10 cellular contexts compared by ENCODE assay signal in the genomic region with DNA sequence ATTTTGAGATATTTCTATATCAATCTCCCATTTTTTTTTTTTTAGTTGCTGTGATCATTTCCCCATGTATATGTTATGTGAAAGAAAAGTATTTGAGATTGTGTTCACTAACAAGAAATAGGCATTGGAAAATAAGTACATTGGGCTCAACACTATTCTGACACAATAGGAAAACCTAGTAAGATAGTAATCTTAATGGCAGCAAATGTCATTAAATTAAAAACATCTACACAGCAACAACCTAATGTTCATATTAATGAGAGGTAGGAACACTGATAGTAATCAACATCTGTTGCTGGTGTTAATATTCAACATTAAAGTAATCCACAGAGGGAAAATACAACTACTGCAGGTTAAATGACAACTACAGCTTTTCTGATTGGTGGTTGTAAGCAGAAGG. TPM values are rescaled to one million over a fixed set of nuclear protein-coding genes. Genes with fewer than 3 reads are reported as not detected.
A peak's percentile ranks its signal among the peaks of the same experiment; 100 is the strongest.
DNase-seq lines count a peak whose midpoint lies in the region; ATAC-seq and TF ChIP-seq lines count a peak whose summit lies in the region.
"Had no signal": no experiment of that assay in that cellular context is flagged by ENCODE, and none has a peak within 500 bp of the region (broad histone marks: within the 10 kb centered on the region; RNA-seq: fewer than 3 reads in every experiment).

No MANE protein-coding gene starts in this region.

- no peak for TF ChIP-seq POLR2A in breast epithelium (IDR thresholded peaks at IDR 0.05)

- TF ChIP-seq CTCF in breast epithelium (IDR thresholded peaks at IDR 0.05) (no peak), natural killer cell (IDR thresholded peaks at IDR 0.05) (no peak)

- no peak for ATAC-seq in natural killer cell
- ATAC-seq in HG03039 (IDR thresholded peaks at IDR 0.05; ENCODE audit: unreplicated experiment): no peak
- ATAC-seq in HG03175 (IDR thresholded peaks at IDR 0.05; ENCODE audit: unreplicated experiment): no peak
- no peak for ATAC-seq in GM19463 (IDR thresholded peaks at IDR 0.05; ENCODE audit: unreplicated experiment)

- no peak overlapping the region for H3K4me3 ChIP-seq in BLaER1
- H3K4me3 ChIP-seq in breast epithelium: peak overlapping the region in 1 of 3 donors; percentile 82

- peaks cover 1% of the 10 kb centered on the region for H3K36me3 Mint-ChIP-seq in IgD-negative memory B cell
- H3K36me3 Mint-ChIP-seq in natural killer cell: no peaks in the 10 kb centered on the region

- H3K27ac ChIP-seq in BLaER1 (no peak overlapping the region), breast epithelium (peak overlapping the region; percentile 90 to 91)

- H3K9me3 ChIP-seq in BLaER1 (no peaks in the 10 kb centered on the region; the same call in 1 of the 2 replicates), breast epithelium (no peaks in the 10 kb centered on the region)

- peak overlapping the region; percentile 74; the same call in 1 of the 2 replicates for H3K4me2 ChIP-seq in BLaER1

- H3K9me3 Mint-ChIP-seq in IgD-negative memory B cell (no peaks in the 10 kb centered on the region), natural killer cell (no peaks in the 10 kb centered on the region)

- H3K4me1 Mint-ChIP-seq in IgD-negative memory B cell (peaks cover 16 to 36% (median 22%) of the 10 kb centered on the region in 3 donors), natural killer cell (peaks cover 29 to 46% of the 10 kb centered on the region in 2 donors)

- H4K20me1 ChIP-seq in BLaER1: no peaks in the 10 kb centered on the region

- H3K36me3 ChIP-seq in BLaER1: peaks cover 14% of the 10 kb centered on the region; the same call in 1 of the 2 replicates
- H3K36me3 ChIP-seq in breast epithelium: no peaks in the 10 kb centered on the region

- peak overlapping the region; percentile 31 to 97 (median 93) for H3K27ac Mint-ChIP-seq in IgD-negative memory B cell
- peak overlapping the region; percentile 93 to 96 for H3K27ac Mint-ChIP-seq in natural killer cell

- DNase-seq in breast epithelium (ENCODE audit: low spot score in 2 of 2) (no peak), natural killer cell (no peak), NCI-H1048 (lab: John Stamatoyannopoulos, UW) (no peak)
- DNase-seq: NCI-H1436 had no signal

- no peak overlapping the region for H3K9ac ChIP-seq in BLaER1

- intact Hi-C loops in breast epithelium (cut with DNase I; ENCODE audit: low total_unique reads): no loop called here
- intact Hi-C loops in natural killer cell (cut with micrococcal nuclease): loop anchor here (5.0 kb wide), 1 partner anchor 1787 kb away; the partner anchor contains the start of gene CYP51A1

- H3K27me3 ChIP-seq in BLaER1 (no peaks in the 10 kb centered on the region), breast epithelium (no peaks in the 10 kb centered on the region)

- H3K4me1 ChIP-seq in BLaER1 (peaks cover 15% of the 10 kb centered on the region), breast epithelium (peaks cover 0 to 8% of the 10 kb centered on the region in 2 donors)

- H3K27me3 Mint-ChIP-seq in IgD-negative memory B cell (peaks cover 4% of the 10 kb centered on the region), natural killer cell (ENCODE audit: low read depth in 2 of 2) (peaks cover 0 to 5% of the 10 kb centered on the region in 2 donors)

- H3K4me3 Mint-ChIP-seq in IgD-negative memory B cell (peak overlapping the region; percentile 93 to 99 (median 98)), natural killer cell (peak overlapping the region; percentile 94)

RNA-seq across cellular contexts. Expression of gene GTPBP10, which starts 1.5 kb away (rescaled TPM):
- polyA plus RNA-seq in IgD-negative memory B cell: 35.7 TPM
- 10 to 100 TPM; 21.3 to 27.2 (median 22.3) TPM for total RNA-seq in breast epithelium
- 10 to 100 TPM; 15.2 to 19.6 (median 19.2) TPM for total RNA-seq in natural killer cell

RNA-seq across cellular contexts. Expression of gene FAM237B, which starts 23.9 kb away (rescaled TPM):
- not detected for polyA plus RNA-seq in IgD-negative memory B cell
- total RNA-seq in breast epithelium: under 1 TPM in 1 of 3 donors, not detected in 2; 0.15 TPM
- not detected for total RNA-seq in natural killer cell
- total RNA-seq: posterior vena cava had no signal

RNA-seq across cellular contexts. Expression of gene CLDN12, which starts 58.2 kb away (rescaled TPM):
- 0.58 TPM for polyA plus RNA-seq in IgD-negative memory B cell
- total RNA-seq in breast epithelium: 10 to 100 TPM; 21.6 to 52.8 (median 43.3) TPM
- under 1 TPM; 0.68 to 0.86 (median 0.71) TPM for total RNA-seq in natural killer cell

Comparison
In these comparisons a context has a peak if more than half of its experiments do, and no peak if none do; other contexts are left out.
1. RNA of gene CLDN12, which starts 58.2 kb away (total RNA-seq): 21.6 to 52.8 TPM in breast epithelium; 0.68 to 0.86 TPM in natural killer cell; every median in the first group is over 10 times any median in the second.